Comparison of ENCODE assay signal across 8 cellular contexts in the genomic region with DNA sequence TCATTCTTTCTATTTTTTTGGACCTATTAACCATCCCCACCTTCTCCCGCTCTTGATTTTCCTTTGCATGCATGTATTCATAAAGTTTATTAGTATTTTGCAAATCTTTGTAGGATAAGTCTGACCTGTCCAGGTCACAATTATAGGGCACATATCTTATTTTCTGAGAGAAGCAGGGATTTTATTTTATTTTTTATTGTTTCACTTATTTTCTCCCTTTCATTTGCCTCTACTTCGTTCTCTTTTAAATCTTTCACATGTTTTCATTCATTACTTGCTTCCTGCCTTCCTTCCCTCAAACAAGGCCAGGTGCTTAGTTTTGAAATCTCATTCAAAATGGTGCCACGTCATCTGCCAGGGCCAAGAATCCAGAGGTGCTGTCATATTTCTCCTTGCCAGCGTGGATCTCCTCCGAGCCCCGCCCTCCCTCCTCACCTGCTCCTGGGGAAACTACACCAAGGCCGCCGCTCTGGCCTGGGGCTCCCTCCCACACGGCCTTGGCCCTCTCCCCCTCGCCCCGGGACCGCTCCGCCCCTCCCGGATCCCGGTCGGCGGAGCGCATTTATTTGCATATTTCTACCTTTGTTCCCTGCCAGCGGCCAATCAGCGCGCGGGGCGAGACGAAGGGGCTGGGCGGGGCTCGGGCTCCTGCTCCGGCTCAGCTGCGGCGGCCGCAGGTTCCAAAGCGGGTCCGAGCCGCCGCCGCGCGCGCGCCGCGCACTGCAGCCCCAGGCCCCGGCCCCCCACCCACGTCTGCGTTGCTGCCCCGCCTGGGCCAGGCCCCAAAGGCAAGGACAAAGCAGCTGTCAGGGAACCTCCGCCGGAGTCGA. TPM values are rescaled to one million over a fixed set of nuclear protein-coding genes. Genes with fewer than 3 reads are reported as not detected.
DNase-seq lines count a peak whose midpoint lies in the region; ATAC-seq and TF ChIP-seq lines count a peak whose summit lies in the region.

A gene (plus strand): TSS at position 654 of the 830 bp plus-strand sequence. CDS start 213 bp downstream, outside the sequence.

- H3K9me3 ChIP-seq in spleen: no peaks in the 10 kb centered on the region

- peak within 1 kb of the TSS; percentile 74 for H3K4me3 Mint-ChIP-seq in chondrocyte (ENCODE audit: unreplicated experiment)

- no peaks in the 10 kb centered on the region for H3K9me3 Mint-ChIP-seq in chondrocyte (ENCODE audit: low read depth)

- TF ChIP-seq POLR2A in spleen (IDR thresholded peaks at IDR 0.05): peak in 1 of 3 donors; percentile 29

- 3 to 11% (median 3%) methylated on average over 17 to 48 of the region's 48 CpGs for WGBS in spleen, 5 donors

- intact Hi-C loops in spleen (cut with DNase I; ENCODE audit: low total_unique reads): no loop called here

- DNase-seq in GM12865 (ENCODE audit: low read depth) (peak; percentile 20), NCI-H2196 (lab: John Stamatoyannopoulos, UW; ENCODE audit: unreplicated experiment) (peak; percentile 92), chondrocyte (ENCODE audit: low spot score) (no peak), islet precursor cell (peak; percentile 98), spleen (peak; percentile 95)

- TF ChIP-seq CTCF in GM12865 (IDR thresholded peaks at IDR 0.05; ENCODE audit: insufficient read depth, low read depth, low read length, missing control alignments) (no peak), VCaP (conservative IDR thresholded peaks at IDR 0.05) (no peak), chondrocyte (IDR thresholded peaks at IDR 0.05) (no peak), spleen (IDR thresholded peaks at IDR 0.05 in 8 of 11, conservative IDR thresholded peaks at IDR 0.05 in 3 of 11) (no peak)

- peak within 1 kb of the TSS; percentile 85 for H3K27ac ChIP-seq in VCaP
- peak within 1 kb of the TSS; percentile 26 to 83 (median 70) for H3K27ac ChIP-seq in spleen

- H3K27me3 Mint-ChIP-seq in chondrocyte (ENCODE audit: low read depth): no peaks in the 10 kb centered on the region

- no peaks in the 10 kb centered on the region for H3K36me3 Mint-ChIP-seq in chondrocyte (ENCODE audit: low read depth)

- peaks cover 21% of the 10 kb centered on the region for H3K4me1 Mint-ChIP-seq in chondrocyte (ENCODE audit: low read depth)

- ATAC-seq in HG03045 (IDR thresholded peaks at IDR 0.05; ENCODE audit: unreplicated experiment) (peak; percentile 89), GM21619 (IDR thresholded peaks at IDR 0.05; ENCODE audit: unreplicated experiment) (no peak)

- H3K27ac Mint-ChIP-seq in chondrocyte (ENCODE audit: unreplicated experiment): peak within 1 kb of the TSS; percentile 83

- peak within 1 kb of the TSS; percentile 21 for H3K4me3 ChIP-seq in GM12865 (ENCODE audit: low read depth, low read length)
- H3K4me3 ChIP-seq in spleen: peak within 1 kb of the TSS; percentile 56 to 91 (median 72)

- peaks cover 5 to 54% (median 25%) of the 10 kb centered on the region in 6 donors for H3K4me1 ChIP-seq in spleen

- peaks cover 0 to 22% (median 7%) of the 10 kb centered on the region in 7 donors for H3K27me3 ChIP-seq in spleen (replicated peaks in 1 of 7)

- H3K36me3 ChIP-seq in spleen: no peaks in the 10 kb centered on the region

RNA-seq across cellular contexts. Expression of the gene that starts here (rescaled TPM):
- 19.3 to 21.0 TPM (median 20.3 TPM) in 3 replicates for total RNA-seq in chondrocyte
- total RNA-seq in spleen: 10 to 100 TPM; 30.1 to 52.6 (median 47.0) TPM
- 10 to 100 TPM; 39.7 to 53.0 (median 42.5) TPM for polyA plus RNA-seq in spleen
